In the genomic region with DNA sequence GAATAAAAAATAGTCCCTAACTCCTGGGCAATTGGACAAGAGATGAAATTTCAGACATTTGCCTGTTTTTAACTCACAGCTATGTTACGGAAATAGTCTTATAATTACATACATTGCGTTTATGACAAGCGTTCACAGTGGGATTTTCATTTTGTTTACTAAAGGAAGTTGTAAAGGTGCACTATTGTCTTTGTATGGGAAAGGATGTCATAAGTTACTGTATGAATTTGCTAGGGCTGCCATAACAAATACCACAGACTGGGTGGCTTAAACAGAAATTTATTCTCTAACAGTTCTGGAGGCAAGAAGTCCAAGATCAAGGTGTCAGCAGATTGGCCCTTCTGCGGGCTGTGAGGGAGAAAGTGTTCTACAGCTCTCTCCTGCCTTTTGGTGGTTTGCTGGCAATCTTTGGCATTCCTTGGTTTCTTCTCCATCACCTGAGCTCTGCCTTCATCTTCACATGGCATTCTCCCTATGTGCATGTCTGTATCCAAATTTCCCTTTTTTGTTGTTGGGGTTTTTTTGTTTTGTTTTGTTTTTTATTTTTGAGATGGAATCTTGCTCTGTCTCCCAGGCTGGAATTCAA, we compare ENCODE assay signal across 15 cellular contexts. TPM values are rescaled to one million over a fixed set of nuclear protein-coding genes. Genes with fewer than 3 reads are reported as not detected.
A peak's percentile ranks its signal among the peaks of the same experiment; 100 is the strongest.
DNase-seq lines count a peak whose midpoint lies in the region; ATAC-seq and TF ChIP-seq lines count a peak whose summit lies in the region.
"Had no signal": no experiment of that assay in that cellular context is flagged by ENCODE, and none has a peak within 500 bp of the region (broad histone marks: within the 10 kb centered on the region; RNA-seq: fewer than 3 reads in every experiment).

No MANE protein-coding gene starts in this region.

- intact Hi-C loops in OCI-LY7 (cut with micrococcal nuclease; ENCODE audit: unreplicated experiment): loop anchor here (5.0 kb wide), 1 partner anchor 1315 kb away; no protein-coding TSS in a partner anchor

- no peaks in the 10 kb centered on the region for H3K9me2 ChIP-seq in OCI-LY7 (ENCODE audit: insufficient read depth, low read length)

- H3K27ac ChIP-seq in OCI-LY7 (ENCODE audit: low read depth, low read length, poor library complexity, severe bottlenecking): peak overlapping the region; percentile 60
- H3K27ac ChIP-seq: ascending aorta, gastroesophageal sphincter had no signal

- no peak overlapping the region for H2AFZ ChIP-seq in OCI-LY7 (ENCODE audit: low read length)

- no peak for ATAC-seq in stimulated activated naive CD8-positive, alpha-beta T cell treated with anti-CD3 and anti-CD28 coated beads, Interleukin-15, Interleukin-2, amounts not matched to agents 100 U/mL and 50 U/mL, for 24 hours
- ATAC-seq in HG03095 (IDR thresholded peaks at IDR 0.05; ENCODE audit: unreplicated experiment): no peak
- ATAC-seq in HG02588 (IDR thresholded peaks at IDR 0.05; ENCODE audit: unreplicated experiment): no peak
- ATAC-seq: gastroesophageal sphincter had no signal

- peak overlapping the region; percentile 91 for H3K4me3 Mint-ChIP-seq in stimulated activated naive CD8-positive, alpha-beta T cell treated with anti-CD3 and anti-CD28 coated beads, Interleukin-15, Interleukin-2, amounts not matched to agents 100 ng/mL and 50 ng/mL, for 24 hours

- H3K4me3 ChIP-seq in OCI-LY7 (ENCODE audit: low read depth, low read length, poor library complexity, severe bottlenecking): peak overlapping the region; percentile 60
- H3K4me3 ChIP-seq: ascending aorta, gastroesophageal sphincter had no signal

- no peaks in the 10 kb centered on the region for H3K27me3 Mint-ChIP-seq in stimulated activated naive CD8-positive, alpha-beta T cell treated with anti-CD3 and anti-CD28 coated beads, Interleukin-15, Interleukin-2, amounts not matched to agents 100 ng/mL and 50 ng/mL, for 24 hours

- BruUV-seq in OCI-LY7 (replicated peaks; lab: Mats Ljungman, UMichigan): no TSS peak

- in situ Hi-C loops in GM13976 (cut with MboI; ENCODE audit: low sequenced_read_pairs, unreplicated experiment): no loop called here

- peak overlapping the region; percentile 92 for H3K27ac Mint-ChIP-seq in stimulated activated naive CD8-positive, alpha-beta T cell treated with anti-CD3 and anti-CD28 coated beads, Interleukin-15, Interleukin-2, amounts not matched to agents 100 ng/mL and 50 ng/mL, for 24 hours

- no peaks in the 10 kb centered on the region; the same call in 1 of the 2 replicates for H3K36me3 ChIP-seq in OCI-LY7 (ENCODE audit: insufficient read depth, low read length)
- H3K36me3 ChIP-seq: ascending aorta, gastroesophageal sphincter had no signal

- H3K4me2 ChIP-seq in OCI-LY7 (ENCODE audit: low read length): peak overlapping the region; percentile 89

- H4K20me1 ChIP-seq in OCI-LY7 (ENCODE audit: insufficient read depth, low read length): peaks cover 6% of the 10 kb centered on the region; the same call in 1 of the 2 replicates

- peaks cover 41% of the 10 kb centered on the region for H3K36me3 Mint-ChIP-seq in stimulated activated naive CD8-positive, alpha-beta T cell treated with anti-CD3 and anti-CD28 coated beads, Interleukin-15, Interleukin-2, amounts not matched to agents 100 ng/mL and 50 ng/mL, for 24 hours (ENCODE audit: low read depth)

- TF ChIP-seq CTCF in OCI-LY7 (conservative IDR thresholded peaks at IDR 0.05; ENCODE audit: low read length) (no peak), GM13976 (IDR thresholded peaks at IDR 0.05; ENCODE audit: borderline replicate concordance, control extremely low read depth, extremely low read depth, insufficient read depth, missing control alignments) (no peak)

- no peaks in the 10 kb centered on the region for H3K9me3 ChIP-seq in OCI-LY7 (ENCODE audit: low read length)
- H3K9me3 ChIP-seq: ascending aorta, gastroesophageal sphincter had no signal

- H3K4me1 ChIP-seq in OCI-LY7 (ENCODE audit: insufficient read depth, low read length, poor library complexity, severe bottlenecking): peaks cover 64% of the 10 kb centered on the region
- H3K4me1 ChIP-seq: ascending aorta had no signal

- DNase-seq in stimulated activated naive CD8-positive, alpha-beta T cell treated with anti-CD3 and anti-CD28 coated beads, Interleukin-15, Interleukin-2, amounts not matched to agents 100 U/mL and 50 U/mL, for 24 hours: no peak
- DNase-seq in OCI-LY7 (ENCODE audit: low spot score): no peak
- peak; percentile 55 to 70 for DNase-seq in dermis microvascular lymphatic vessel endothelial cell (ENCODE audit: low read depth in 2 of 2)
- DNase-seq in activated gamma-delta T cell (lab: John Stamatoyannopoulos, UW): no peak
- DNase-seq in GM13976 (ENCODE audit: low spot score): no peak
- DNase-seq: activated CD8-positive, alpha-beta memory T cell treated with anti-CD3 and anti-CD28 coated beads for 24 hours; C1 segment of cervical spinal cord; effector CD8-positive, alpha-beta T cell; Kasumi-1; NK-92 treated with Interleukin-12 subunit alpha and Interleukin-12 subunit beta, amount 100 ng/mL, for 24 hours had no signal

- no peaks in the 10 kb centered on the region for H3K9me3 Mint-ChIP-seq in stimulated activated naive CD8-positive, alpha-beta T cell treated with anti-CD3 and anti-CD28 coated beads, Interleukin-15, Interleukin-2, amounts not matched to agents 100 ng/mL and 50 ng/mL, for 24 hours

- peaks cover 74% of the 10 kb centered on the region for H3K79me2 ChIP-seq in OCI-LY7 (ENCODE audit: insufficient read depth, low read depth, low read length)

- POLR2A ChIA-PET in OCI-LY7 (lab: Charles Lee): interaction anchor here (0.6 to 4.2 kb wide), 14 partner anchors 8 to 327 kb away, joined by 3 to 22 read pairs (median 4); no protein-coding TSS in a partner anchor

- CTCF ChIA-PET in OCI-LY7 (lab: Charles Lee; ENCODE audit: unreplicated experiment): no interaction called here

- peaks cover 93% of the 10 kb centered on the region for H3K4me1 Mint-ChIP-seq in stimulated activated naive CD8-positive, alpha-beta T cell treated with anti-CD3 and anti-CD28 coated beads, Interleukin-15, Interleukin-2, amounts not matched to agents 100 ng/mL and 50 ng/mL, for 24 hours (ENCODE audit: low read depth)

RNA-seq across cellular contexts. Expression of a gene that starts 5.6 kb away (rescaled TPM):
- 10.7 and 13.3 TPM in 2 replicates for total RNA-seq in OCI-LY7 (2014; rRNA removed; shearing (Covaris generic))
- total RNA-seq in OCI-LY7 (2022): 12.3 and 12.6 TPM in 2 replicates
- total RNA-seq in dermis microvascular lymphatic vessel endothelial cell: 16.2 and 20.7 TPM in 2 replicates

RNA-seq across cellular contexts. Expression of a gene that starts 42.9 kb away (rescaled TPM):
- 258 and 406 TPM in 2 replicates for total RNA-seq in OCI-LY7 (2014; rRNA removed; shearing (Covaris generic))
- total RNA-seq in OCI-LY7 (2022): 1,014 and 1,090 TPM in 2 replicates
- 99.9 and 102 TPM in 2 replicates for total RNA-seq in dermis microvascular lymphatic vessel endothelial cell

RNA-seq across cellular contexts. Expression of a gene that starts 43.9 kb away (rescaled TPM):
- 252 and 259 TPM in 2 replicates for total RNA-seq in OCI-LY7 (2014; rRNA removed; shearing (Covaris generic))
- total RNA-seq in OCI-LY7 (2022): 350 and 364 TPM in 2 replicates
- total RNA-seq in dermis microvascular lymphatic vessel endothelial cell: 96.5 and 112 TPM in 2 replicates

Comparison
In these comparisons a context has a peak if more than half of its experiments do, and no peak if none do; other contexts are left out.
1. DNase-seq: peak in dermis microvascular lymphatic vessel endothelial cell (2 of 2); none in stimulated activated naive CD8-positive, alpha-beta T cell treated with anti-CD3 and anti-CD28 coated beads, Interleukin-15, Interleukin-2, amounts not matched to agents 100 U/mL and 50 U/mL, for 24 hours (single experiment), OCI-LY7 (single experiment), activated gamma-delta T cell (single experiment) and GM13976 (single experiment).